In genomic region chr17:79337053-79337452, GRCh38 we compare ENCODE assay signal across 36 cellular contexts.
"Had no signal": no experiment of that assay in that cellular context is flagged by ENCODE, and none has a peak within 500 bp of the region (broad histone marks: within the 10 kb centered on the region; RNA-seq: fewer than 3 reads in every experiment).

No MANE protein-coding gene starts in this region.

- H3K4me3 ChIP-seq: MG63 had no signal

- H3K36me3 ChIP-seq: MG63 had no signal

- H3K9me3 ChIP-seq: MG63 had no signal

- DNase-seq: Karpas-422, Kasumi-1, MG63, MM.1S, MV-4-11, NCI-H1048, NCI-H1092, NCI-H1092 treated with DMSO at 0.1 percent for 48 hours, NCI-H1105, NCI-H1105 treated with DMSO at 0.1 percent for 48 hours, NCI-H1417, NCI-H1417 treated with DMSO at 0.1 percent for 48 hours, NCI-H1436, NCI-H1436 treated with DMSO at 0.1 percent for 48 hours, NCI-H146, NCI-H1694, NCI-H1694 treated with DMSO at 0.1 percent for 48 hours, NCI-H187, NCI-H187 treated with DMSO at 0.1 percent for 48 hours, NCI-H1930, NCI-H2029, NCI-H2029 treated with DMSO at 0.1 percent for 48 hours, NCI-H2081, NCI-H2081 treated with DMSO at 0.1 percent for 48 hours, NCI-H2107, NCI-H2171, NCI-H2171 treated with DMSO at 0.1 percent for 48 hours, NCI-H2227 treated with DMSO at 0.1 percent for 48 hours, NCI-H226, NCI-H345, NCI-H446, NCI-H446 treated with DMSO at 0.1 percent for 48 hours, NCI-H510A, NCI-H510A treated with DMSO at 0.1 percent for 48 hours, NCI-H524, NCI-H524 treated with DMSO at 0.1 percent for 48 hours had no signal
